23 cellular contexts compared by ENCODE assay signal in the genomic region with DNA sequence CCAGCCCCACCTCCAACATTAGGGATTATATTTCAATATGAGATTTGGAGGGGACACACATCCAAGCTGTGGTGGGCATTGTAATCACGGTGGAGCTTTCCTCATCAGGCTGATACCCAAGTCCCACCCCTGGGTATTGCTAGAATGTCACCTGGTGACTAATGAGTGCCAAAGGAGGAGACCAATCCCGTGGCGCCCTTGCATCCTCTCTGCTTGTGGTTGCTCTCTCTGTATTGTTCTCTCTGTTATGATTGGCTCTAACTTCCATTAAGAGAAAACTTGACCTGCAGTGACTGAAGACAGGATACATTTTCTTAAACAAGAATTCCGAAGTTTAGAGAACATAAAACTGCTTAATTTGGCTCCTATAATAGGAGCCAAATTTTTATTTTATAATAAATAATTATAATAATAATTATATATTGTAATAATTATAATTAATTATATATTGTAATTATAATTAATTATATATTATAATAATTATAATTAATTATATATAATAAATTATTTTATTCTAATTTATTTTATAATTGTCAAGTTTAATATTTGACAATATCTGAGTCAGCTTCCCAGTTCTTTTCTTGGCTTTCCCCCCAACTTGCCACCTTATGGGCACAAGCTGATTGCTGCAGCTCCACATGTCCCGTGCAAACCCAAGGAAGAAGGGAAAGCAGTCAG.
"Had no signal": no experiment of that assay in that cellular context is flagged by ENCODE, and none has a peak within 500 bp of the region (broad histone marks: within the 10 kb centered on the region; RNA-seq: fewer than 3 reads in every experiment).

No MANE protein-coding gene starts in this region.

- DNase-seq: activated CD4-positive, alpha-beta T cell treated with anti-CD3 and anti-CD28 coated beads for 4 hours; activated CD8-positive, alpha-beta memory T cell treated with anti-CD3 and anti-CD28 coated beads, Interleukin-2, amount 50 U/mL, for 4 hours; activated CD8-positive, alpha-beta T cell treated with anti-CD3 and anti-CD28 coated beads for 36 hours; activated gamma-delta T cell treated with Interleukin-2 at 50 U/mL for 16 hours; activated naive CD4-positive, alpha-beta T cell treated with anti-CD3 and anti-CD28 coated beads, Interleukin-2, amount 10 ng/mL, durations not matched to agents 7 days and 5 days; activated naive CD8-positive, alpha-beta T cell treated with anti-CD3 and anti-CD28 coated beads for 36 hours; activated T-cell treated with anti-CD3 and anti-CD28 coated beads, Interleukin-2, amount 50 U/mL, for 72 hours; brain microvascular endothelial cell; KG1; MV-4-11; NCI-H1092 treated with DMSO at 0.1 percent for 48 hours; NCI-H1417 treated with DMSO at 0.1 percent for 48 hours; NCI-H1694; NCI-H2029; NCI-H446; NCI-H524; NCI-H748 treated with DMSO at 0.1 percent for 48 hours; OCI-M1; Right ventricle myocardium superior; SJCRH30 had no signal

- H3K4me3 ChIP-seq: cardiac muscle cell, SJCRH30 had no signal

- H3K27me3 ChIP-seq: brain microvascular endothelial cell, cardiac muscle cell, SJCRH30 had no signal

- H3K9me3 ChIP-seq: SJCRH30 had no signal

- H3K4me1 ChIP-seq: SJCRH30 had no signal

- ATAC-seq: activated CD8-positive, alpha-beta T cell treated with anti-CD3 and anti-CD28 coated beads for 36 hours; activated T-cell treated with anti-CD3 and anti-CD28 coated beads, Interleukin-2, amount 50 U/mL, for 72 hours; Panc1 had no signal

- H3K27ac ChIP-seq: brain microvascular endothelial cell, cardiac muscle cell, RWPE1, SJCRH30 had no signal

- H3K36me3 ChIP-seq: brain microvascular endothelial cell, cardiac muscle cell, SJCRH30 had no signal
